9 cellular contexts compared by ENCODE assay signal in the genomic region with DNA sequence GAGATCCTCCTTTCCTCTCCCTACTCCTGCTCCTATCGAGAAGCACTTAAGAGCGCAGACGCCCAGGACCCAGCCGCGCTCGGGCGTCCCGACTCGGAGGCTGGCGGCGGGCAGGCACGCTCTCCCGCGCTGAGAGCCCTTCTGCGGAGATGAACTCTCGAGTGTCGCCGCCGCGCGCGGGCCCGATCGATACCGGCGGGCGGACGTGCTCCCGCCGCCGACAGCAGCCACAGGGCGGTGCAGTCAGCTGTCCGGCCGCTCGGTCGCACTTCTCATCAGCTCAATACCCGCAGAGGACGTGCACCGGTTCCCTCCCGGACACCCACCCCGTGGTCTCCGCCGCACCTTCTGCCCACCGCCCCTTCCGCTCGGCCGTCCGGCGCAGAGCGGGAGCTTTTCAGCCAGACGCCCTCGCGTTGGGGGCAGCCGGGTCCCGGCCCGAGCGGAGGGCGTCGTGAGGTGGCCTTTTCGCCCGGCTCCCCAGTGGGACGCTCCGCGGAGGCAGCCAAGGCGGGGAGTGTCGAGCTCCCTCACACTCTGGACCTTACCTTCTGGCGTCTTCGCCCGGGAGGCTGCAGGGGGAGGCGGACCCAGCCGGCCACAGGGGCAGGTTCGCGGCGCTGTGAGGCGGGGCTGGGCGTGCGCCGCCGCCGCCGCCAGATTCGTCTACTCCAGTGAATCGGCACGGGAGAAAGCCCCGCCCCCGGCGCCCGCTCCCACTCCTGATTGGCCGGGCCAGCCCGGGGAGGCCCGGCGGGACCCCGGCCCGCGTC. TPM values are rescaled to one million over a fixed set of nuclear protein-coding genes. Genes with fewer than 3 reads are reported as not detected.
DNase-seq lines count a peak whose midpoint lies in the region; ATAC-seq and TF ChIP-seq lines count a peak whose summit lies in the region.
"Had no signal": no experiment of that assay in that cellular context is flagged by ENCODE, and none has a peak within 500 bp of the region (broad histone marks: within the 10 kb centered on the region; RNA-seq: fewer than 3 reads in every experiment).

No MANE protein-coding gene starts in this region.

- no peaks in the 10 kb centered on the region for H4K20me1 ChIP-seq in KMS-11 (ENCODE audit: insufficient read depth)

- H3K9ac ChIP-seq in KMS-11 (no peak overlapping the region; the same call in 1 of the 2 replicates), rectal smooth muscle tissue (ENCODE audit: low read length) (no peak overlapping the region)

- peak overlapping the region; percentile 62; the same call in 1 of the 2 replicates for H3K4me2 ChIP-seq in KMS-11

- H3K4me3 ChIP-seq in KMS-11 (IDR thresholded peaks at IDR 0.05; ENCODE audit: insufficient read depth, low read depth, low read length) = no peak overlapping the region
- peak overlapping the region; percentile 24 to 59 for H3K4me3 ChIP-seq in right atrium auricular region
- H3K4me3 ChIP-seq in rectal smooth muscle tissue (ENCODE audit: low read length) = peak overlapping the region; percentile 64

- H3K27ac ChIP-seq in KMS-11 = no peak overlapping the region
- no peak overlapping the region for H3K27ac ChIP-seq in right atrium auricular region
- no peak overlapping the region for H3K27ac ChIP-seq in rectal smooth muscle tissue (ENCODE audit: low read depth, low read length)

- H3K4me1 ChIP-seq in KMS-11 (ENCODE audit: low read depth, poor library complexity, severe bottlenecking) = peaks cover 3% of the 10 kb centered on the region
- peaks cover 0 to 31% of the 10 kb centered on the region in 2 donors for H3K4me1 ChIP-seq in right atrium auricular region
- no peaks in the 10 kb centered on the region for H3K4me1 ChIP-seq in rectal smooth muscle tissue (ENCODE audit: control insufficient read depth, insufficient read depth, low read length)

- peak; percentile 63 for ATAC-seq in GM21786 (IDR thresholded peaks at IDR 0.05; ENCODE audit: unreplicated experiment)

- H3K9me3 ChIP-seq in right atrium auricular region = no peaks in the 10 kb centered on the region

- peak; percentile 90 for DNase-seq in Daoy (ENCODE audit: low read depth)
- DNase-seq in SK-N-DZ (ENCODE audit: low spot score) = peak; percentile 96
- peak; percentile 40 for DNase-seq in activated naive CD8-positive, alpha-beta T cell treated with anti-CD3 and anti-CD28 coated beads, Interleukin-2, amount 50 U/mL, for 16 hours (ENCODE audit: low read depth, low spot score)
- DNase-seq in right atrium auricular region (ENCODE audit: low spot score) = no peak
- DNase-seq in OCI-M2 (lab: John Stamatoyannopoulos, UW; ENCODE audit: unreplicated experiment) = no peak

- H2AFZ ChIP-seq in KMS-11 (ENCODE audit: low read depth) = peak overlapping the region; percentile 57

- no peaks in the 10 kb centered on the region for H3K36me3 ChIP-seq in KMS-11 (ENCODE audit: insufficient read depth)
- peaks cover 6% of the 10 kb centered on the region for H3K36me3 ChIP-seq in right atrium auricular region
- H3K36me3 ChIP-seq in rectal smooth muscle tissue (ENCODE audit: control insufficient read depth, insufficient read depth, low read length) = no peaks in the 10 kb centered on the region

- no peaks in the 10 kb centered on the region for H3K79me2 ChIP-seq in KMS-11 (ENCODE audit: insufficient read depth, low read depth)

- TF ChIP-seq CTCF in KMS-11 (conservative IDR thresholded peaks at IDR 0.05; ENCODE audit: low read depth, low read length) (no peak), right atrium auricular region (IDR thresholded peaks at IDR 0.05) (no peak)

- H3K27me3 ChIP-seq in KMS-11 (ENCODE audit: insufficient read depth, low read depth) (no peaks in the 10 kb centered on the region), right atrium auricular region (peaks cover 23 to 31% of the 10 kb centered on the region in 2 donors), rectal smooth muscle tissue (ENCODE audit: control insufficient read depth, insufficient read depth, low read length) (peaks cover 26% of the 10 kb centered on the region)

RNA-seq across cellular contexts. Expression of a gene that starts 0.4 kb away (rescaled TPM):
- 0.17 TPM in 1 of 2 replicates, not detected in the other for total RNA-seq in Daoy (2014; rRNA removed; shearing (Covaris generic))
- polyA plus RNA-seq in SK-N-DZ (2014; cell fraction: cytosol; rRNA removed) = 206 and 210 TPM in 2 replicates
- polyA plus RNA-seq in SK-N-DZ (2014; cell fraction: nucleus; rRNA removed) = 271 and 351 TPM in 2 replicates
- not detected for total RNA-seq in right atrium auricular region
- total RNA-seq: dermis microvascular lymphatic vessel endothelial cell had no signal

Comparison
In these comparisons a context has a peak if more than half of its experiments do, and no peak if none do; other contexts are left out.
1. DNase-seq: peak in Daoy (single experiment), SK-N-DZ (single experiment) and activated naive CD8-positive, alpha-beta T cell treated with anti-CD3 and anti-CD28 coated beads, Interleukin-2, amount 50 U/mL, for 16 hours (single experiment); none in right atrium auricular region (single experiment) and OCI-M2 (single experiment).